8 cellular contexts compared by ENCODE assay signal in genomic region chr4:40576651-40577480, GRCh38. TPM values are rescaled to one million over a fixed set of nuclear protein-coding genes. Genes with fewer than 3 reads are reported as not detected.
DNase-seq lines count a peak whose midpoint lies in the region; ATAC-seq, FAIRE-seq and TF ChIP-seq lines count a peak whose summit lies in the region.

No MANE protein-coding gene starts in this region.

- H3K4me1 ChIP-seq in mucosa of stomach (ENCODE audit: control insufficient read depth, insufficient read depth, low read length) = peaks cover 33% of the 10 kb centered on the region

- no peaks in the 10 kb centered on the region for H3K27me3 ChIP-seq in mucosa of stomach (ENCODE audit: control insufficient read depth, insufficient read depth, low read length)

- H3K4me1 Mint-ChIP-seq in activated CD4-positive, alpha-beta T cell treated with anti-CD3 and anti-CD28 coated beads, Interleukin-2, amount 10 ng/mL, durations not matched to agents 24 days and 14 days = peaks cover 50% of the 10 kb centered on the region

- no peaks in the 10 kb centered on the region for H3K36me3 ChIP-seq in mucosa of stomach (ENCODE audit: control insufficient read depth, insufficient read depth, low read length)

- H3K9me3 ChIP-seq in mucosa of stomach (ENCODE audit: control insufficient read depth, low read length) = no peaks in the 10 kb centered on the region

- no peak for FAIRE-seq in HTR-8/SVneo (lab: Jason Lieb, UNC)

- H3K4me3 ChIP-seq in epithelial cell of esophagus (ENCODE audit: low read length) = peak overlapping the region; percentile 36
- no peak overlapping the region for H3K4me3 ChIP-seq in mucosa of stomach (ENCODE audit: low read length)

- peak overlapping the region; percentile 78 for H3K27ac Mint-ChIP-seq in activated CD4-positive, alpha-beta T cell treated with anti-CD3 and anti-CD28 coated beads, Interleukin-2, amount 10 ng/mL, durations not matched to agents 24 days and 14 days

- peak overlapping the region; percentile 48 for H3K4me3 Mint-ChIP-seq in activated CD4-positive, alpha-beta T cell treated with anti-CD3 and anti-CD28 coated beads, Interleukin-2, amount 10 ng/mL, durations not matched to agents 24 days and 14 days

- intact Hi-C loops in activated CD4-positive, alpha-beta T cell treated with anti-CD3 and anti-CD28 coated beads, Interleukin-2, amount 10 ng/mL, durations not matched to agents 24 days and 14 days (cut with micrococcal nuclease) = no loop called here

- peak overlapping the region; percentile 65 for H3K9ac ChIP-seq in mucosa of stomach (ENCODE audit: low read length)

- no peak for TF ChIP-seq CTCF in epithelial cell of esophagus (IDR thresholded peaks at IDR 0.05; ENCODE audit: insufficient read depth, low read depth, low read length, missing control alignments)

- peak; percentile 58 for DNase-seq in activated CD4-positive, alpha-beta T cell treated with anti-CD3 and anti-CD28 coated beads, Interleukin-2, amount 10 ng/mL, durations not matched to agents 24 days and 14 days
- DNase-seq in activated CD4-positive, alpha-beta T cell treated with anti-CD3 and anti-CD28 coated beads, Interleukin-2, amount 50 U/mL, for 4 hours = no peak
- DNase-seq in HTR-8/SVneo (ENCODE audit: insufficient read length, low spot score) (peak; percentile 79), SIG-M5 treated with dmso at 0.1 percent for 504 hours (lab: John Stamatoyannopoulos, UW; ENCODE audit: unreplicated experiment) (peak; percentile 98), epithelial cell of esophagus (ENCODE audit: low read depth) (peak; percentile 96), NCI-H1694 (lab: John Stamatoyannopoulos, UW) (no peak)

- peak; percentile 56 for ATAC-seq in GM21576 (IDR thresholded peaks at IDR 0.05; ENCODE audit: unreplicated experiment)

- no peaks in the 10 kb centered on the region for H3K9me3 Mint-ChIP-seq in activated CD4-positive, alpha-beta T cell treated with anti-CD3 and anti-CD28 coated beads, Interleukin-2, amount 10 ng/mL, durations not matched to agents 24 days and 14 days

- peaks cover 3% of the 10 kb centered on the region for H3K36me3 Mint-ChIP-seq in activated CD4-positive, alpha-beta T cell treated with anti-CD3 and anti-CD28 coated beads, Interleukin-2, amount 10 ng/mL, durations not matched to agents 24 days and 14 days (ENCODE audit: low read depth)

- H3K27me3 Mint-ChIP-seq in activated CD4-positive, alpha-beta T cell treated with anti-CD3 and anti-CD28 coated beads, Interleukin-2, amount 10 ng/mL, durations not matched to agents 24 days and 14 days = no peaks in the 10 kb centered on the region

RNA-seq across cellular contexts. Expression of gene RBM47, which starts 52.8 kb away (rescaled TPM):
- 10.7 and 13.0 TPM in 2 replicates for total RNA-seq in activated CD4-positive, alpha-beta T cell treated with anti-CD3 and anti-CD28 coated beads, Interleukin-2, amount 10 ng/mL, durations not matched to agents 24 days and 14 days

Comparison
In these comparisons a context has a peak if more than half of its experiments do, and no peak if none do; other contexts are left out.
1. DNase-seq: peak in activated CD4-positive, alpha-beta T cell treated with anti-CD3 and anti-CD28 coated beads, Interleukin-2, amount 10 ng/mL, durations not matched to agents 24 days and 14 days (single experiment), HTR-8/SVneo (single experiment), SIG-M5 treated with dmso at 0.1 percent for 504 hours (single experiment) and epithelial cell of esophagus (single experiment); none in activated CD4-positive, alpha-beta T cell treated with anti-CD3 and anti-CD28 coated beads, Interleukin-2, amount 50 U/mL, for 4 hours (0 of 2) and NCI-H1694 (single experiment).